In the genomic region with DNA sequence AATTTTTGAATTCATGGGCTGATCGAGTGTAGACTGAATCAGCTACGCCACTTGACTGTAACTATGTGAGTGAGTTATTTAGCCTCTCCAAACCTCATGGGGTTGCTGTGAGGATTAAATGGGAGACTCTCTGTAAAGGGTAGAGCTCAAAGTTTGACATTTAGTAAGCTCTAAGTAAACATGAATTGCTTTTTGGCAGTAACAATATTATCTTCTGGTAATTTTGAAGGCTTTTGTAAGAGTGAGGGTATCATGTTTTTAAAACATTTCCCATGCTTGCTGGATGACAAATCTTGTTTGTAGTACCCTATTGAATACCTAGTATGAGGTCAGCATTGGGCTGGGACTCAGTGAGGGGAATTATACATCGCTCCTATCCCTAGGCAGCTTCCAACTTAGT, we compare ENCODE assay signal across 2 cellular contexts.
TF ChIP-seq lines count a peak whose summit lies in the region.

No MANE protein-coding gene starts in this region.

TF ChIP-seq in IMR-90, 13 proteins besides CTCF, POLR2A, EP300 and RAD21:
- TF ChIP-seq, protein P1, sequence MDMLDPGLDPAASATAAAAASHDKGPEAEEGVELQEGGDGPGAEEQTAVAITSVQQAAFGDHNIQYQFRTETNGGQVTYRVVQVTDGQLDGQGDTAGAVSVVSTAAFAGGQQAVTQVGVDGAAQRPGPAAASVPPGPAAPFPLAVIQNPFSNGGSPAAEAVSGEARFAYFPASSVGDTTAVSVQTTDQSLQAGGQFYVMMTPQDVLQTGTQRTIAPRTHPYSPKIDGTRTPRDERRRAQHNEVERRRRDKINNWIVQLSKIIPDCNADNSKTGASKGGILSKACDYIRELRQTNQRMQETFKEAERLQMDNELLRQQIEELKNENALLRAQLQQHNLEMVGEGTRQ (IDR thresholded peaks at IDR 0.05; ENCODE audit: low read depth, low read length) = no peak
- no peak for TF ChIP-seq BHLHE40 (IDR thresholded peaks at IDR 0.05; ENCODE audit: low read depth, low read length)
- no peak for TF ChIP-seq CEBPB (IDR thresholded peaks at IDR 0.05; ENCODE audit: low read depth, low read length)
- no peak for TF ChIP-seq NFE2L2 (IDR thresholded peaks at IDR 0.05; ENCODE audit: low read depth, low read length)
- TF ChIP-seq MAZ (IDR thresholded peaks at IDR 0.05; ENCODE audit: borderline replicate concordance, low read depth, low read length) = no peak

TF ChIP-seq in HepG2, 621 proteins besides CTCF, POLR2A, EP300 and RAD21 (continues in another document):
- TF ChIP-seq HNF4G (IDR thresholded peaks at IDR 0.05; ENCODE audit: borderline replicate concordance, low read depth, low read length) (peak; percentile 73; the same call in 1 of the 2 replicates), HNF4G (CRISPR knock-in tag; IDR thresholded peaks at IDR 0.05; ENCODE audit: borderline replicate concordance, low read depth) (no peak), GPN1 (CRISPR knock-in tag; IDR thresholded peaks at IDR 0.05; ENCODE audit: borderline replicate concordance) (no peak), ZNF614 (CRISPR knock-in tag; IDR thresholded peaks at IDR 0.05; ENCODE audit: borderline replicate concordance) (peak; percentile 74; the same call in 1 of the 2 replicates), GFI1 (CRISPR knock-in tag; IDR thresholded peaks at IDR 0.05; ENCODE audit: borderline replicate concordance) (peak; percentile 49; the same call in 1 of the 2 replicates), ZNF17 (CRISPR knock-in tag; IDR thresholded peaks at IDR 0.05) (no peak), SP5 (CRISPR knock-in tag; IDR thresholded peaks at IDR 0.05; ENCODE audit: borderline replicate concordance, low read depth) (0 out of 2 replicates have a peak, but pooled peaks have one; percentile 7), CREM (IDR thresholded peaks at IDR 0.05) (peak; percentile 34; the same call in 1 of the 2 replicates), CREM (CRISPR knock-in tag; IDR thresholded peaks at IDR 0.05) (no peak), GABPB1 (CRISPR knock-in tag; IDR thresholded peaks at IDR 0.05) (no peak), ZKSCAN8 (CRISPR knock-in tag; IDR thresholded peaks at IDR 0.05; ENCODE audit: borderline replicate concordance) (no peak; the same call in 1 of the 2 replicates), SOX13 (IDR thresholded peaks at IDR 0.05) (no peak), SOX13 (CRISPR knock-in tag; conservative IDR thresholded peaks at IDR 0.05 in 1 of 2, IDR thresholded peaks at IDR 0.05 in 1 of 2) (peak in 1 of 2 experiments; percentile 74; a peak in 2 of 4 replicates), MAF1 (CRISPR knock-in tag; IDR thresholded peaks at IDR 0.05; ENCODE audit: borderline replicate concordance) (no peak), LCORL (IDR thresholded peaks at IDR 0.05) (peak; percentile 95), LCORL (CRISPR knock-in tag; IDR thresholded peaks at IDR 0.05) (peak; percentile 95), SOX5 (CRISPR knock-in tag; IDR thresholded peaks at IDR 0.05; ENCODE audit: borderline replicate concordance) (peak; percentile 68), HMG20A (CRISPR knock-in tag; IDR thresholded peaks at IDR 0.05; ENCODE audit: borderline replicate concordance) (0 out of 2 replicates have a peak, but pooled peaks have one; percentile 48), STAG1 (CRISPR knock-in tag; IDR thresholded peaks at IDR 0.05) (peak; percentile 10; the same call in 1 of the 2 replicates), ZFY (CRISPR knock-in tag; IDR thresholded peaks at IDR 0.05) (no peak), ZNF124 (CRISPR knock-in tag; IDR thresholded peaks at IDR 0.05) (peak; percentile 68; the same call in 1 of the 2 replicates), GATAD2A (CRISPR knock-in tag; IDR thresholded peaks at IDR 0.05) (peak; percentile 67), ATF1 (CRISPR knock-in tag; IDR thresholded peaks at IDR 0.05) (no peak), AHR (CRISPR knock-in tag; IDR thresholded peaks at IDR 0.05) (no peak), MAZ (IDR thresholded peaks at IDR 0.05; ENCODE audit: borderline replicate concordance, low read depth, low read length) (no peak), MAZ (CRISPR knock-in tag; IDR thresholded peaks at IDR 0.05; ENCODE audit: low read depth) (peak; percentile 47; the same call in 1 of the 2 replicates), REL (CRISPR knock-in tag; conservative IDR thresholded peaks at IDR 0.05) (no peak), ZNF746 (CRISPR knock-in tag; IDR thresholded peaks at IDR 0.05) (no peak), JUND (CRISPR knock-in tag; IDR thresholded peaks at IDR 0.05) (no peak; the same call in 1 of the 2 replicates), GATA4 (IDR thresholded peaks at IDR 0.05; ENCODE audit: borderline replicate concordance, low read depth) (no peak), GATAD1 (CRISPR knock-in tag; IDR thresholded peaks at IDR 0.05) (no peak)
- TF ChIP-seq, protein P2, sequence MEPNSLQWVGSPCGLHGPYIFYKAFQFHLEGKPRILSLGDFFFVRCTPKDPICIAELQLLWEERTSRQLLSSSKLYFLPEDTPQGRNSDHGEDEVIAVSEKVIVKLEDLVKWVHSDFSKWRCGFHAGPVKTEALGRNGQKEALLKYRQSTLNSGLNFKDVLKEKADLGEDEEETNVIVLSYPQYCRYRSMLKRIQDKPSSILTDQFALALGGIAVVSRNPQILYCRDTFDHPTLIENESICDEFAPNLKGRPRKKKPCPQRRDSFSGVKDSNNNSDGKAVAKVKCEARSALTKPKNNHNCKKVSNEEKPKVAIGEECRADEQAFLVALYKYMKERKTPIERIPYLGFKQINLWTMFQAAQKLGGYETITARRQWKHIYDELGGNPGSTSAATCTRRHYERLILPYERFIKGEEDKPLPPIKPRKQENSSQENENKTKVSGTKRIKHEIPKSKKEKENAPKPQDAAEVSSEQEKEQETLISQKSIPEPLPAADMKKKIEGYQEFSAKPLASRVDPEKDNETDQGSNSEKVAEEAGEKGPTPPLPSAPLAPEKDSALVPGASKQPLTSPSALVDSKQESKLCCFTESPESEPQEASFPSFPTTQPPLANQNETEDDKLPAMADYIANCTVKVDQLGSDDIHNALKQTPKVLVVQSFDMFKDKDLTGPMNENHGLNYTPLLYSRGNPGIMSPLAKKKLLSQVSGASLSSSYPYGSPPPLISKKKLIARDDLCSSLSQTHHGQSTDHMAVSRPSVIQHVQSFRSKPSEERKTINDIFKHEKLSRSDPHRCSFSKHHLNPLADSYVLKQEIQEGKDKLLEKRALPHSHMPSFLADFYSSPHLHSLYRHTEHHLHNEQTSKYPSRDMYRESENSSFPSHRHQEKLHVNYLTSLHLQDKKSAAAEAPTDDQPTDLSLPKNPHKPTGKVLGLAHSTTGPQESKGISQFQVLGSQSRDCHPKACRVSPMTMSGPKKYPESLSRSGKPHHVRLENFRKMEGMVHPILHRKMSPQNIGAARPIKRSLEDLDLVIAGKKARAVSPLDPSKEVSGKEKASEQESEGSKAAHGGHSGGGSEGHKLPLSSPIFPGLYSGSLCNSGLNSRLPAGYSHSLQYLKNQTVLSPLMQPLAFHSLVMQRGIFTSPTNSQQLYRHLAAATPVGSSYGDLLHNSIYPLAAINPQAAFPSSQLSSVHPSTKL (CRISPR knock-in tag; IDR thresholded peaks at IDR 0.05) = peak; percentile 75
- TF ChIP-seq, protein P3, sequence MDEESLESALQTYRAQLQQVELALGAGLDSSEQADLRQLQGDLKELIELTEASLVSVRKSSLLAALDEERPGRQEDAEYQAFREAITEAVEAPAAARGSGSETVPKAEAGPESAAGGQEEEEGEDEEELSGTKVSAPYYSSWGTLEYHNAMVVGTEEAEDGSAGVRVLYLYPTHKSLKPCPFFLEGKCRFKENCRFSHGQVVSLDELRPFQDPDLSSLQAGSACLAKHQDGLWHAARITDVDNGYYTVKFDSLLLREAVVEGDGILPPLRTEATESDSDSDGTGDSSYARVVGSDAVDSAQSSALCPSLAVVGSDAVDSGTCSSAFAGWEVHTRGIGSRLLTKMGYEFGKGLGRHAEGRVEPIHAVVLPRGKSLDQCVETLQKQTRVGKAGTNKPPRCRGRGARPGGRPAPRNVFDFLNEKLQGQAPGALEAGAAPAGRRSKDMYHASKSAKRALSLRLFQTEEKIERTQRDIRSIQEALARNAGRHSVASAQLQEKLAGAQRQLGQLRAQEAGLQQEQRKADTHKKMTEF (CRISPR knock-in tag; IDR thresholded peaks at IDR 0.05) = 0 out of 2 replicates have a peak, but pooled peaks have one; percentile 15
- TF ChIP-seq, protein P4, sequence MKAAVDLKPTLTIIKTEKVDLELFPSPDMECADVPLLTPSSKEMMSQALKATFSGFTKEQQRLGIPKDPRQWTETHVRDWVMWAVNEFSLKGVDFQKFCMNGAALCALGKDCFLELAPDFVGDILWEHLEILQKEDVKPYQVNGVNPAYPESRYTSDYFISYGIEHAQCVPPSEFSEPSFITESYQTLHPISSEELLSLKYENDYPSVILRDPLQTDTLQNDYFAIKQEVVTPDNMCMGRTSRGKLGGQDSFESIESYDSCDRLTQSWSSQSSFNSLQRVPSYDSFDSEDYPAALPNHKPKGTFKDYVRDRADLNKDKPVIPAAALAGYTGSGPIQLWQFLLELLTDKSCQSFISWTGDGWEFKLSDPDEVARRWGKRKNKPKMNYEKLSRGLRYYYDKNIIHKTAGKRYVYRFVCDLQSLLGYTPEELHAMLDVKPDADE (CRISPR knock-in tag; IDR thresholded peaks at IDR 0.05) = no peak
- TF ChIP-seq, protein P5, sequence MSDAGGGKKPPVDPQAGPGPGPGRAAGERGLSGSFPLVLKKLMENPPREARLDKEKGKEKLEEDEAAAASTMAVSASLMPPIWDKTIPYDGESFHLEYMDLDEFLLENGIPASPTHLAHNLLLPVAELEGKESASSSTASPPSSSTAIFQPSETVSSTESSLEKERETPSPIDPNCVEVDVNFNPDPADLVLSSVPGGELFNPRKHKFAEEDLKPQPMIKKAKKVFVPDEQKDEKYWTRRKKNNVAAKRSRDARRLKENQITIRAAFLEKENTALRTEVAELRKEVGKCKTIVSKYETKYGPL (CRISPR knock-in tag; IDR thresholded peaks at IDR 0.05) = no peak
- TF ChIP-seq, protein P6, sequence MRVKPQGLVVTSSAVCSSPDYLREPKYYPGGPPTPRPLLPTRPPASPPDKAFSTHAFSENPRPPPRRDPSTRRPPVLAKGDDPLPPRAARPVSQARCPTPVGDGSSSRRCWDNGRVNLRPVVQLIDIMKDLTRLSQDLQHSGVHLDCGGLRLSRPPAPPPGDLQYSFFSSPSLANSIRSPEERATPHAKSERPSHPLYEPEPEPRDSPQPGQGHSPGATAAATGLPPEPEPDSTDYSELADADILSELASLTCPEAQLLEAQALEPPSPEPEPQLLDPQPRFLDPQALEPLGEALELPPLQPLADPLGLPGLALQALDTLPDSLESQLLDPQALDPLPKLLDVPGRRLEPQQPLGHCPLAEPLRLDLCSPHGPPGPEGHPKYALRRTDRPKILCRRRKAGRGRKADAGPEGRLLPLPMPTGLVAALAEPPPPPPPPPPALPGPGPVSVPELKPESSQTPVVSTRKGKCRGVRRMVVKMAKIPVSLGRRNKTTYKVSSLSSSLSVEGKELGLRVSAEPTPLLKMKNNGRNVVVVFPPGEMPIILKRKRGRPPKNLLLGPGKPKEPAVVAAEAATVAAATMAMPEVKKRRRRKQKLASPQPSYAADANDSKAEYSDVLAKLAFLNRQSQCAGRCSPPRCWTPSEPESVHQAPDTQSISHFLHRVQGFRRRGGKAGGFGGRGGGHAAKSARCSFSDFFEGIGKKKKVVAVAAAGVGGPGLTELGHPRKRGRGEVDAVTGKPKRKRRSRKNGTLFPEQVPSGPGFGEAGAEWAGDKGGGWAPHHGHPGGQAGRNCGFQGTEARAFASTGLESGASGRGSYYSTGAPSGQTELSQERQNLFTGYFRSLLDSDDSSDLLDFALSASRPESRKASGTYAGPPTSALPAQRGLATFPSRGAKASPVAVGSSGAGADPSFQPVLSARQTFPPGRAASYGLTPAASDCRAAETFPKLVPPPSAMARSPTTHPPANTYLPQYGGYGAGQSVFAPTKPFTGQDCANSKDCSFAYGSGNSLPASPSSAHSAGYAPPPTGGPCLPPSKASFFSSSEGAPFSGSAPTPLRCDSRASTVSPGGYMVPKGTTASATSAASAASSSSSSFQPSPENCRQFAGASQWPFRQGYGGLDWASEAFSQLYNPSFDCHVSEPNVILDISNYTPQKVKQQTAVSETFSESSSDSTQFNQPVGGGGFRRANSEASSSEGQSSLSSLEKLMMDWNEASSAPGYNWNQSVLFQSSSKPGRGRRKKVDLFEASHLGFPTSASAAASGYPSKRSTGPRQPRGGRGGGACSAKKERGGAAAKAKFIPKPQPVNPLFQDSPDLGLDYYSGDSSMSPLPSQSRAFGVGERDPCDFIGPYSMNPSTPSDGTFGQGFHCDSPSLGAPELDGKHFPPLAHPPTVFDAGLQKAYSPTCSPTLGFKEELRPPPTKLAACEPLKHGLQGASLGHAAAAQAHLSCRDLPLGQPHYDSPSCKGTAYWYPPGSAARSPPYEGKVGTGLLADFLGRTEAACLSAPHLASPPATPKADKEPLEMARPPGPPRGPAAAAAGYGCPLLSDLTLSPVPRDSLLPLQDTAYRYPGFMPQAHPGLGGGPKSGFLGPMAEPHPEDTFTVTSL (CRISPR knock-in tag; IDR thresholded peaks at IDR 0.05; ENCODE audit: borderline replicate concordance) = peak; percentile 81; the same call in 1 of the 2 replicates
- TF ChIP-seq, protein P7, sequence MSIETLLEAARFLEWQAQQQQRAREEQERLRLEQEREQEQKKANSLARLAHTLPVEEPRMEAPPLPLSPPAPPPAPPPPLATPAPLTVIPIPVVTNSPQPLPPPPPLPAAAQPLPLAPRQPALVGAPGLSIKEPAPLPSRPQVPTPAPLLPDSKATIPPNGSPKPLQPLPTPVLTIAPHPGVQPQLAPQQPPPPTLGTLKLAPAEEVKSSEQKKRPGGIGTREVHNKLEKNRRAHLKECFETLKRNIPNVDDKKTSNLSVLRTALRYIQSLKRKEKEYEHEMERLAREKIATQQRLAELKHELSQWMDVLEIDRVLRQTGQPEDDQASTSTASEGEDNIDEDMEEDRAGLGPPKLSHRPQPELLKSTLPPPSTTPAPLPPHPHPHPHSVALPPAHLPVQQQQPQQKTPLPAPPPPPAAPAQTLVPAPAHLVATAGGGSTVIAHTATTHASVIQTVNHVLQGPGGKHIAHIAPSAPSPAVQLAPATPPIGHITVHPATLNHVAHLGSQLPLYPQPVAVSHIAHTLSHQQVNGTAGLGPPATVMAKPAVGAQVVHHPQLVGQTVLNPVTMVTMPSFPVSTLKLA (IDR thresholded peaks at IDR 0.05) = no peak
